Comparison of ENCODE assay signal across 3 cellular contexts in genomic region chr2:21098294-21098693, GRCh38.
TF ChIP-seq lines count a peak whose summit lies in the region.

No MANE protein-coding gene starts in this region.

TF ChIP-seq in GM23338, 12 proteins besides CTCF, POLR2A, EP300 and RAD21:
- no peak for TF ChIP-seq EZH2 (IDR thresholded peaks at IDR 0.05; ENCODE audit: low read depth, unreplicated experiment)
- TF ChIP-seq NANOG (IDR thresholded peaks at IDR 0.05; ENCODE audit: borderline replicate concordance) = no peak
- TF ChIP-seq POLR2AphosphoS5 (IDR thresholded peaks at IDR 0.05; ENCODE audit: low read depth) = no peak
- TF ChIP-seq, protein P1, sequence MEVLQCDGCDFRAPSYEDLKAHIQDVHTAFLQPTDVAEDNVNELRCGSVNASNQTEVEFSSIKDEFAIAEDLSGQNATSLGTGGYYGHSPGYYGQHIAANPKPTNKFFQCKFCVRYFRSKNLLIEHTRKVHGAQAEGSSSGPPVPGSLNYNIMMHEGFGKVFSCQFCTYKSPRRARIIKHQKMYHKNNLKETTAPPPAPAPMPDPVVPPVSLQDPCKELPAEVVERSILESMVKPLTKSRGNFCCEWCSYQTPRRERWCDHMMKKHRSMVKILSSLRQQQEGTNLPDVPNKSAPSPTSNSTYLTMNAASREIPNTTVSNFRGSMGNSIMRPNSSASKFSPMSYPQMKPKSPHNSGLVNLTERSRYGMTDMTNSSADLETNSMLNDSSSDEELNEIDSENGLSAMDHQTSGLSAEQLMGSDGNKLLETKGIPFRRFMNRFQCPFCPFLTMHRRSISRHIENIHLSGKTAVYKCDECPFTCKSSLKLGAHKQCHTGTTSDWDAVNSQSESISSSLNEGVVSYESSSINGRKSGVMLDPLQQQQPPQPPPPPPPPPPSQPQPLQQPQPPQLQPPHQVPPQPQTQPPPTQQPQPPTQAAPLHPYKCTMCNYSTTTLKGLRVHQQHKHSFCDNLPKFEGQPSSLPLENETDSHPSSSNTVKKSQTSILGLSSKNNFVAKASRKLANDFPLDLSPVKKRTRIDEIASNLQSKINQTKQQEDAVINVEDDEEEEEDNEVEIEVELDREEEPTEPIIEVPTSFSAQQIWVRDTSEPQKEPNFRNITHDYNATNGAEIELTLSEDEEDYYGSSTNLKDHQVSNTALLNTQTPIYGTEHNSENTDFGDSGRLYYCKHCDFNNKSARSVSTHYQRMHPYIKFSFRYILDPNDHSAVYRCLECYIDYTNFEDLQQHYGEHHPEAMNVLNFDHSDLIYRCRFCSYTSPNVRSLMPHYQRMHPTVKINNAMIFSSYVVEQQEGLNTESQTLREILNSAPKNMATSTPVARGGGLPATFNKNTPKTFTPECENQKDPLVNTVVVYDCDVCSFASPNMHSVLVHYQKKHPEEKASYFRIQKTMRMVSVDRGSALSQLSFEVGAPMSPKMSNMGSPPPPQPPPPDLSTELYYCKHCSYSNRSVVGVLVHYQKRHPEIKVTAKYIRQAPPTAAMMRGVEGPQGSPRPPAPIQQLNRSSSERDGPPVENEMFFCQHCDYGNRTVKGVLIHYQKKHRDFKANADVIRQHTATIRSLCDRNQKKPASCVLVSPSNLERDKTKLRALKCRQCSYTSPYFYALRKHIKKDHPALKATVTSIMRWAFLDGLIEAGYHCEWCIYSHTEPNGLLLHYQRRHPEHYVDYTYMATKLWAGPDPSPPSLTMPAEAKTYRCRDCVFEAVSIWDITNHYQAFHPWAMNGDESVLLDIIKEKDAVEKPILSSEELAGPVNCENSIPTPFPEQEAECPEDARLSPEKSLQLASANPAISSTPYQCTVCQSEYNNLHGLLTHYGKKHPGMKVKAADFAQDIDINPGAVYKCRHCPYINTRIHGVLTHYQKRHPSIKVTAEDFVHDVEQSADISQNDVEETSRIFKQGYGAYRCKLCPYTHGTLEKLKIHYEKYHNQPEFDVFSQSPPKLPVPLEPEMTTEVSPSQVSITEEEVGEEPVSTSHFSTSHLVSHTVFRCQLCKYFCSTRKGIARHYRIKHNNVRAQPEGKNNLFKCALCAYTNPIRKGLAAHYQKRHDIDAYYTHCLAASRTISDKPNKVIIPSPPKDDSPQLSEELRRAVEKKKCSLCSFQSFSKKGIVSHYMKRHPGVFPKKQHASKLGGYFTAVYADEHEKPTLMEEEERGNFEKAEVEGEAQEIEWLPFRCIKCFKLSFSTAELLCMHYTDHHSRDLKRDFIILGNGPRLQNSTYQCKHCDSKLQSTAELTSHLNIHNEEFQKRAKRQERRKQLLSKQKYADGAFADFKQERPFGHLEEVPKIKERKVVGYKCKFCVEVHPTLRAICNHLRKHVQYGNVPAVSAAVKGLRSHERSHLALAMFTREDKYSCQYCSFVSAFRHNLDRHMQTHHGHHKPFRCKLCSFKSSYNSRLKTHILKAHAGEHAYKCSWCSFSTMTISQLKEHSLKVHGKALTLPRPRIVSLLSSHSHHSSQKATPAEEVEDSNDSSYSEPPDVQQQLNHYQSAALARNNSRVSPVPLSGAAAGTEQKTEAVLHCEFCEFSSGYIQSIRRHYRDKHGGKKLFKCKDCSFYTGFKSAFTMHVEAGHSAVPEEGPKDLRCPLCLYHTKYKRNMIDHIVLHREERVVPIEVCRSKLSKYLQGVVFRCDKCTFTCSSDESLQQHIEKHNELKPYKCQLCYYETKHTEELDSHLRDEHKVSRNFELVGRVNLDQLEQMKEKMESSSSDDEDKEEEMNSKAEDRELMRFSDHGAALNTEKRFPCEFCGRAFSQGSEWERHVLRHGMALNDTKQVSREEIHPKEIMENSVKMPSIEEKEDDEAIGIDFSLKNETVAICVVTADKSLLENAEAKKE (CRISPR knock-in tag; IDR thresholded peaks at IDR 0.05) = no peak
- no peak for TF ChIP-seq EZH2phosphoT487 (IDR thresholded peaks at IDR 0.05; ENCODE audit: unreplicated experiment)
- TF ChIP-seq CREB1 (CRISPR knock-in tag; IDR thresholded peaks at IDR 0.05; ENCODE audit: low read depth) = no peak

TF ChIP-seq in H1, 55 proteins besides CTCF, POLR2A, EP300 and RAD21:
- TF ChIP-seq TAF7 (optimal IDR thresholded peaks at IDR 0.05; ENCODE audit: borderline replicate concordance, low read depth, low read length) = no peak
- no peak for TF ChIP-seq GABPA (IDR thresholded peaks at IDR 0.05; ENCODE audit: borderline replicate concordance, insufficient read depth, low read length)
TF ChIP-seq in H1: peak in this region for 0.

TF ChIP-seq in liver, 16 proteins besides CTCF, POLR2A, EP300 and RAD21:
- TF ChIP-seq SP1 (IDR thresholded peaks at IDR 0.05) (no peak), HNF4G (IDR thresholded peaks at IDR 0.05) (no peak), NR2F2 (IDR thresholded peaks at IDR 0.05) (no peak), FOXA2 (IDR thresholded peaks at IDR 0.05) (no peak), JUND (IDR thresholded peaks at IDR 0.05) (no peak), HNF4A (conservative IDR thresholded peaks at IDR 0.05) (no peak), TAF1 (conservative IDR thresholded peaks at IDR 0.05) (no peak), GABPA (IDR thresholded peaks at IDR 0.05 in 1 of 2, conservative IDR thresholded peaks at IDR 0.05 in 1 of 2) (no peak), EGR1 (IDR thresholded peaks at IDR 0.05; ENCODE audit: low read depth in 2 of 2) (no peak), FOXA1 (IDR thresholded peaks at IDR 0.05) (no peak), RXRA (IDR thresholded peaks at IDR 0.05) (no peak)
- TF ChIP-seq, protein P2, sequence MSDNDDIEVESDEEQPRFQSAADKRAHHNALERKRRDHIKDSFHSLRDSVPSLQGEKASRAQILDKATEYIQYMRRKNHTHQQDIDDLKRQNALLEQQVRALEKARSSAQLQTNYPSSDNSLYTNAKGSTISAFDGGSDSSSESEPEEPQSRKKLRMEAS (IDR thresholded peaks at IDR 0.05) = no peak
- TF ChIP-seq, protein P3, sequence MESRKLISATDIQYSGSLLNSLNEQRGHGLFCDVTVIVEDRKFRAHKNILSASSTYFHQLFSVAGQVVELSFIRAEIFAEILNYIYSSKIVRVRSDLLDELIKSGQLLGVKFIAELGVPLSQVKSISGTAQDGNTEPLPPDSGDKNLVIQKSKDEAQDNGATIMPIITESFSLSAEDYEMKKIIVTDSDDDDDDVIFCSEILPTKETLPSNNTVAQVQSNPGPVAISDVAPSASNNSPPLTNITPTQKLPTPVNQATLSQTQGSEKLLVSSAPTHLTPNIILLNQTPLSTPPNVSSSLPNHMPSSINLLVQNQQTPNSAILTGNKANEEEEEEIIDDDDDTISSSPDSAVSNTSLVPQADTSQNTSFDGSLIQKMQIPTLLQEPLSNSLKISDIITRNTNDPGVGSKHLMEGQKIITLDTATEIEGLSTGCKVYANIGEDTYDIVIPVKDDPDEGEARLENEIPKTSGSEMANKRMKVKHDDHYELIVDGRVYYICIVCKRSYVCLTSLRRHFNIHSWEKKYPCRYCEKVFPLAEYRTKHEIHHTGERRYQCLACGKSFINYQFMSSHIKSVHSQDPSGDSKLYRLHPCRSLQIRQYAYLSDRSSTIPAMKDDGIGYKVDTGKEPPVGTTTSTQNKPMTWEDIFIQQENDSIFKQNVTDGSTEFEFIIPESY (IDR thresholded peaks at IDR 0.05) = no peak
- TF ChIP-seq, protein P4, sequence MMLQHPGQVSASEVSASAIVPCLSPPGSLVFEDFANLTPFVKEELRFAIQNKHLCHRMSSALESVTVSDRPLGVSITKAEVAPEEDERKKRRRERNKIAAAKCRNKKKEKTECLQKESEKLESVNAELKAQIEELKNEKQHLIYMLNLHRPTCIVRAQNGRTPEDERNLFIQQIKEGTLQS (IDR thresholded peaks at IDR 0.05) = no peak
- TF ChIP-seq, protein P5, sequence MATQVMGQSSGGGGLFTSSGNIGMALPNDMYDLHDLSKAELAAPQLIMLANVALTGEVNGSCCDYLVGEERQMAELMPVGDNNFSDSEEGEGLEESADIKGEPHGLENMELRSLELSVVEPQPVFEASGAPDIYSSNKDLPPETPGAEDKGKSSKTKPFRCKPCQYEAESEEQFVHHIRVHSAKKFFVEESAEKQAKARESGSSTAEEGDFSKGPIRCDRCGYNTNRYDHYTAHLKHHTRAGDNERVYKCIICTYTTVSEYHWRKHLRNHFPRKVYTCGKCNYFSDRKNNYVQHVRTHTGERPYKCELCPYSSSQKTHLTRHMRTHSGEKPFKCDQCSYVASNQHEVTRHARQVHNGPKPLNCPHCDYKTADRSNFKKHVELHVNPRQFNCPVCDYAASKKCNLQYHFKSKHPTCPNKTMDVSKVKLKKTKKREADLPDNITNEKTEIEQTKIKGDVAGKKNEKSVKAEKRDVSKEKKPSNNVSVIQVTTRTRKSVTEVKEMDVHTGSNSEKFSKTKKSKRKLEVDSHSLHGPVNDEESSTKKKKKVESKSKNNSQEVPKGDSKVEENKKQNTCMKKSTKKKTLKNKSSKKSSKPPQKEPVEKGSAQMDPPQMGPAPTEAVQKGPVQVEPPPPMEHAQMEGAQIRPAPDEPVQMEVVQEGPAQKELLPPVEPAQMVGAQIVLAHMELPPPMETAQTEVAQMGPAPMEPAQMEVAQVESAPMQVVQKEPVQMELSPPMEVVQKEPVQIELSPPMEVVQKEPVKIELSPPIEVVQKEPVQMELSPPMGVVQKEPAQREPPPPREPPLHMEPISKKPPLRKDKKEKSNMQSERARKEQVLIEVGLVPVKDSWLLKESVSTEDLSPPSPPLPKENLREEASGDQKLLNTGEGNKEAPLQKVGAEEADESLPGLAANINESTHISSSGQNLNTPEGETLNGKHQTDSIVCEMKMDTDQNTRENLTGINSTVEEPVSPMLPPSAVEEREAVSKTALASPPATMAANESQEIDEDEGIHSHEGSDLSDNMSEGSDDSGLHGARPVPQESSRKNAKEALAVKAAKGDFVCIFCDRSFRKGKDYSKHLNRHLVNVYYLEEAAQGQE (IDR thresholded peaks at IDR 0.05) = no peak
